8 cellular contexts compared by ENCODE assay signal in the genomic region with DNA sequence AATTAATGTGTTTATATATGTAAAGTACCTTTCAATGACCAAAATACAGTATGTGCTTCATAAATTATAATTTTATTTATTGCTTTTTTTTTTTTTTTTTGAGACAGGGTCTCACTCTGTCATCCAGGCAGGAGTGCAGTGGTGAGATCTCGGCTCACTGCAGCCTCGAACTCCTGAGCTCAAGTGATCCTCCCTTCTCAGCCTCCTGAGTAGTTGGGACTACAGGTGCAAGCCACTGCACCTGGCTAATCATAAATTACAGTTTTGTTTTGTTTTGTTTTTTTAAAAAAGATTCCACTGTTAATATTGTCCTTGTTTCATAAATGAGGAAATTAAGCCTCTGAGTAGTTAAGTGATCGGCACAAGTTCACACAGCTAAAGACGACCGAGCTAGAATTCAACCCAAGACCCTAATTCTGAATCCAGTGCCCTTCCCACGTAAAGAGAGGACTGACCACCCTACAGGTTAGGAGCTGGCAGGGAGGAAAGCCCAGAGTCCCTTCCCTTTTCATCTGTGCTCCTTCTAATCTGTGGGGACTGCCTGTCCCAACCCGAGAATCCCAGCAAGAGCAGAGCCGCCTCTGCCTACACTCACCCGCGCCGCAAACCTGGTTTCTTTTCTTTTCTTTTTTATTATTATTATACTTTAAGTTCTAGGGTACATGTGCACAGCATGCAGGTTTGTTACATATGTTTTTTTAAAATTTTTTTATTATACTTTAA. TPM values are rescaled to one million over a fixed set of nuclear protein-coding genes. Genes with fewer than 3 reads are reported as not detected.
DNase-seq lines count a peak whose midpoint lies in the region; ATAC-seq, FAIRE-seq and TF ChIP-seq lines count a peak whose summit lies in the region.

No MANE protein-coding gene starts in this region.

- no peaks in the 10 kb centered on the region for H3K36me3 Mint-ChIP-seq in stimulated activated memory B cell treated with anti-CD40 and anti-IgM and Interleukin-4, amounts not matched to agents 10 μg/mL and 1 μg/mL and 100 μg/mL, for 72 hours

- H3K4me3 Mint-ChIP-seq in stimulated activated memory B cell treated with anti-CD40 and anti-IgM and Interleukin-4, amounts not matched to agents 10 μg/mL and 1 μg/mL and 100 μg/mL, for 72 hours = peak overlapping the region; percentile 57

- intact Hi-C loops in heart right ventricle (cut with DNase I) = loop anchor here in 6 of 10 donors (2.0 to 10.0 kb wide), 4 partner anchors 142 to 612 kb away; no protein-coding TSS in a partner anchor

- no peaks in the 10 kb centered on the region for H3K9me3 Mint-ChIP-seq in stimulated activated memory B cell treated with anti-CD40 and anti-IgM and Interleukin-4, amounts not matched to agents 10 μg/mL and 1 μg/mL and 100 μg/mL, for 72 hours

- peaks cover 0 to 5% (median 0%) of the 10 kb centered on the region in 9 donors for H3K4me1 ChIP-seq in heart right ventricle

- no peaks in the 10 kb centered on the region for H3K9me3 ChIP-seq in heart right ventricle

- no peak overlapping the region for H3K27ac Mint-ChIP-seq in stimulated activated memory B cell treated with anti-CD40 and anti-IgM and Interleukin-4, amounts not matched to agents 10 μg/mL and 1 μg/mL and 100 μg/mL, for 72 hours

- peak overlapping the region; percentile 21; the same call in 1 of the 2 replicates for H3K27ac ChIP-seq in VCaP
- no peak overlapping the region for H3K27ac ChIP-seq in heart right ventricle

- WGBS in heart right ventricle, 2 donors = 53 to 58% methylated on average over 11 of the region's 11 CpGs

- H3K4me3 ChIP-seq in heart right ventricle = peak overlapping the region in 8 of 10 donors; percentile 30 to 47 (median 43)

- FAIRE-seq in GM12891 (lab: Jason Lieb, UNC) = no peak

- peaks cover 11% of the 10 kb centered on the region for H3K27me3 Mint-ChIP-seq in stimulated activated memory B cell treated with anti-CD40 and anti-IgM and Interleukin-4, amounts not matched to agents 10 μg/mL and 1 μg/mL and 100 μg/mL, for 72 hours

- H3K27me3 ChIP-seq in heart right ventricle = peaks cover 0 to 10% (median 0%) of the 10 kb centered on the region in 7 donors

- peak in 1 of 8 donors; percentile 18 for ATAC-seq in heart right ventricle
- no peak for ATAC-seq in stimulated activated memory B cell treated with anti-CD40 and anti-IgM and Interleukin-4, amounts not matched to agents 10 μg/mL and 1 μg/mL and 100 μg/mL, for 72 hours

- H3K4me1 Mint-ChIP-seq in stimulated activated memory B cell treated with anti-CD40 and anti-IgM and Interleukin-4, amounts not matched to agents 10 μg/mL and 1 μg/mL and 100 μg/mL, for 72 hours = no peaks in the 10 kb centered on the region

- H3K36me3 ChIP-seq in heart right ventricle = no peaks in the 10 kb centered on the region

- TF ChIP-seq CTCF in VCaP (conservative IDR thresholded peaks at IDR 0.05) = no peak
- no peak for TF ChIP-seq CTCF in heart right ventricle (IDR thresholded peaks at IDR 0.05)

- no peak for TF ChIP-seq POLR2A in GM12891 (IDR thresholded peaks at IDR 0.05; ENCODE audit: low read depth, low read length)

- DNase-seq in NCI-H748 (lab: John Stamatoyannopoulos, UW; ENCODE audit: unreplicated experiment) (peak; percentile 32), NCI-H748 treated with DMSO at 0.1 percent for 48 hours (lab: John Stamatoyannopoulos, UW) (no peak), heart right ventricle (no peak), GM12891 (ENCODE audit: insufficient read length, low spot score) (no peak), retina (no peak), NCI-H2227 (lab: John Stamatoyannopoulos, UW; ENCODE audit: unreplicated experiment) (no peak)

TF ChIP-seq in GM12891, 5 proteins besides CTCF, POLR2A, EP300 and RAD21:
- TF ChIP-seq SPI1 (IDR thresholded peaks at IDR 0.05; ENCODE audit: low read depth, low read length) (no peak), POU2F2 (IDR thresholded peaks at IDR 0.05; ENCODE audit: low read depth, low read length) (no peak), TAF1 (IDR thresholded peaks at IDR 0.05; ENCODE audit: low read depth, low read length) (no peak), POLR2AphosphoS5 (IDR thresholded peaks at IDR 0.05; ENCODE audit: low read depth, low read length) (no peak)

RNA-seq across cellular contexts. Expression of a gene that starts 8.5 kb away (rescaled TPM):
- total RNA-seq in heart right ventricle = under 1 TPM in 4 of 10 donors, not detected in 6; 0.08 to 0.15 (median 0.11) TPM
- under 1 TPM in 1 of 2 donors, not detected in 1; 0.26 TPM for polyA plus RNA-seq in heart right ventricle
- polyA plus RNA-seq in GM12891 (2012; ENCODE audit: low read depth, missing spikeins) = not detected

RNA-seq across cellular contexts. Expression of a gene that starts 8.9 kb away (rescaled TPM):
- 10 to 100 TPM in 9 of 10 donors, 1 to 10 TPM in 1; 9.6 to 18.8 (median 13.8) TPM for total RNA-seq in heart right ventricle
- 10 to 100 TPM in 1 of 2 donors, 1 to 10 TPM in 1; 4.8 to 15.4 TPM for polyA plus RNA-seq in heart right ventricle
- polyA plus RNA-seq in GM12891 (2012; ENCODE audit: low read depth, missing spikeins) = 14.7 TPM

RNA-seq across cellular contexts. Expression of a gene that starts 34.7 kb away (rescaled TPM):
- total RNA-seq in heart right ventricle = 100 to 1,000 TPM in 9 of 10 donors, 10 to 100 TPM in 1; 74.0 to 136 (median 123) TPM
- polyA plus RNA-seq in heart right ventricle = 10 to 100 TPM; 48.9 to 75.8 TPM
- 29.6 TPM for polyA plus RNA-seq in GM12891 (2012; ENCODE audit: low read depth, missing spikeins)
